10 cellular contexts compared by ENCODE assay signal in the genomic region with DNA sequence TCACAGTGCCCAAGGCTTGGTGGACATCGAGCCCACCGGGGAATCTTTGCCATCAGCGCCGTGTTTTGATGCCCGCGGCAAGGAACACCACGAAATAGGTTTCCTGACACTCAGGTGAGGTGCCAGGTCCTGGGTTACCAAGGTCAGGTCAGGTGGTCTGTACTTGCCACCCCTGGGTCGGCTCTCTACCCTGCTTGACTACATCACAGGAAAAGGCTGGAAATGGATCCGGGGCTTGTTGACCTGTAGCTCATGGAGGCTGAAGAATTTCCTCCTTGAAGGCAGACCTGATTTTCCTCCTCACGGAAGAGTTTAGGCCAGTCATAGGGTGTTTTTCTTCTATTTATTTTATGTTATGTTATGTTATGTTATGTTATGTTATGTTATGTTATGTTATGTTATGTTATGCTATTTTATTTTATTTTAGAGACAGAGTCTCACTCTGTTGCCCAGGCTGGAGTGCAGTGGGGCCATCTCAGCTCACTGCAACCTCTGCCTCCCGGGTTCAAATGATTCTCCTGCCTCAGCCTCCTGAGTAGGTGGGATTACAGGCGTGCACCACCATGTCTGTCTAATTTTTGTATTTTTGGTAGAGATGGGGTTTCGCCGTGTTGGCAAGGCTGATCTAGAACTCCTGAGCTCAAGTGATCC. TPM values are rescaled to one million over a fixed set of nuclear protein-coding genes. Genes with fewer than 3 reads are reported as not detected.
A peak's percentile ranks its signal among the peaks of the same experiment; 100 is the strongest.
DNase-seq lines count a peak whose midpoint lies in the region; TF ChIP-seq lines count a peak whose summit lies in the region.
"Not testable (repeated sequence)": the region's sequence is repeated elsewhere in the genome, so short reads cannot be mapped to it uniquely, and the experiment has no call there.
"Had no signal": no experiment of that assay in that cellular context is flagged by ENCODE, and none has a peak within 500 bp of the region (broad histone marks: within the 10 kb centered on the region; RNA-seq: fewer than 3 reads in every experiment).

No MANE protein-coding gene starts in this region.

- H3K9me3 Mint-ChIP-seq in CD8-positive, alpha-beta memory T cell; endodermal cell: not testable (repeated sequence)

- peak overlapping the region; percentile 66 for H3K4me3 ChIP-seq in CD8-positive, alpha-beta memory T cell (ENCODE audit: low read length)
- H3K4me3 ChIP-seq in SJCRH30, result peak overlapping the region; percentile 63
- peak overlapping the region; percentile 84 for H3K4me3 ChIP-seq in adipocyte (ENCODE audit: low read length)
- H3K4me3 ChIP-seq in endodermal cell (ENCODE audit: low read length), result peak overlapping the region; percentile 95
- peak overlapping the region; percentile 81 for H3K4me3 ChIP-seq in iPS-18c (ENCODE audit: insufficient read depth, low read depth, low read length)
- peak overlapping the region; percentile 90 for H3K4me3 ChIP-seq in neural cell (ENCODE audit: low read length)

- POLR2A ChIA-PET in CD8-positive, alpha-beta memory T cell (lab: Charles Lee), result interaction anchor here (0.5 kb wide), 1 partner anchor 197 kb away, joined by 3 read pairs; no protein-coding TSS in a partner anchor

- H3K4me1 ChIP-seq in CD8-positive, alpha-beta memory T cell (ENCODE audit: insufficient read depth, low read length), result peaks cover 19% of the 10 kb centered on the region
- not testable (repeated sequence) for H3K4me1 ChIP-seq in SJCRH30; endodermal cell (ENCODE audit: control insufficient read depth, insufficient read depth, low read length)
- peaks cover 15% of the 10 kb centered on the region for H3K4me1 ChIP-seq in adipocyte (ENCODE audit: control insufficient read depth, insufficient read depth, low read length)

- H3K4me1 Mint-ChIP-seq in CD8-positive, alpha-beta memory T cell, result peaks cover 18 to 28% (median 23%) of the 10 kb centered on the region in 3 donors
- H3K4me1 Mint-ChIP-seq in endodermal cell, result not testable (repeated sequence)

- not testable (repeated sequence) for TF ChIP-seq CTCF in endodermal cell (conservative IDR thresholded peaks at IDR 0.05); neural cell (IDR thresholded peaks at IDR 0.05; ENCODE audit: poor library complexity, severe bottlenecking)

- not testable (repeated sequence) for H3K27me3 ChIP-seq in CD8-positive, alpha-beta memory T cell (ENCODE audit: insufficient read depth, low read length, poor library complexity, severe bottlenecking); SJCRH30; adipocyte (replicated peaks; ENCODE audit: control insufficient read depth, insufficient read depth, low read length); neural cell (ENCODE audit: insufficient read depth, low read depth, low read length)
- H3K27me3 ChIP-seq in endodermal cell (ENCODE audit: control insufficient read depth, insufficient read depth, low read length, poor library complexity, severe bottlenecking), result peaks cover 14% of the 10 kb centered on the region

- not testable (repeated sequence) for TF ChIP-seq EP300 in neural cell (conservative IDR thresholded peaks at IDR 0.05; ENCODE audit: poor library complexity, severe bottlenecking)

- H3K9me2 ChIP-seq in neural cell (ENCODE audit: insufficient read depth, low read length), result not testable (repeated sequence)

- peak overlapping the region; percentile 97 for H2AFZ ChIP-seq in neural cell (ENCODE audit: low read depth, low read length)

- CTCF ChIA-PET in CD8-positive, alpha-beta memory T cell (lab: Charles Lee), result interaction anchor here (1.8 to 1.9 kb wide), 3 partner anchors 21 to 53 kb away, joined by 5 to 8 read pairs (median 5); partner anchors contain the start of gene MRPL58

- H3K36me3 Mint-ChIP-seq in CD8-positive, alpha-beta memory T cell; endodermal cell (ENCODE audit: low read depth): not testable (repeated sequence)

- not testable (repeated sequence) for H3K79me2 ChIP-seq in neural cell (replicated peaks; ENCODE audit: insufficient read depth, low read length)

- not testable (repeated sequence) for H3K36me3 ChIP-seq in CD8-positive, alpha-beta memory T cell (ENCODE audit: insufficient read depth, low read length); SJCRH30; adipocyte (ENCODE audit: control insufficient read depth, insufficient read depth, low read length, severe bottlenecking); endodermal cell (ENCODE audit: control insufficient read depth, insufficient read depth, low read length); neural cell (ENCODE audit: insufficient read depth, low read length)

- peak overlapping the region; percentile 70 to 93 (median 87) for H3K27ac Mint-ChIP-seq in CD8-positive, alpha-beta memory T cell
- H3K27ac Mint-ChIP-seq in endodermal cell, result peak overlapping the region; percentile 94

- not testable (repeated sequence) for H3F3A ChIP-seq in neural cell (ENCODE audit: insufficient read depth, low read length, poor library complexity, severe bottlenecking)

- H3K4me2 ChIP-seq in neural cell (ENCODE audit: low read length), result peak overlapping the region; percentile 96

- H4K20me1 ChIP-seq in neural cell (ENCODE audit: insufficient read depth), result not testable (repeated sequence)

- not testable (repeated sequence) for H3K9me3 ChIP-seq in CD8-positive, alpha-beta memory T cell (ENCODE audit: low read length); SJCRH30 (replicated peaks); adipocyte (ENCODE audit: control insufficient read depth, low read length); endodermal cell (ENCODE audit: control insufficient read depth, low read length); iPS-18c (ENCODE audit: control insufficient read depth, insufficient read depth, low read length); neural cell (ENCODE audit: low read length)

- DNase-seq in CD8-positive, alpha-beta memory T cell; SJCRH30; endodermal cell: not testable (repeated sequence)
- DNase-seq in M059J (ENCODE audit: low read depth) (peak; percentile 19), adipocyte (ENCODE audit: low read depth) (peak; percentile 31), substantia nigra (lab: John Stamatoyannopoulos, UW) (peak in 7 of 49 donors; percentile 54 to 72 (median 62))

- not testable (repeated sequence) for TF ChIP-seq RAD21 in neural cell (conservative IDR thresholded peaks at IDR 0.05)

- H3K9ac ChIP-seq in adipocyte (ENCODE audit: low read length) (peak overlapping the region; percentile 84), endodermal cell (ENCODE audit: extremely low read depth, low read length, poor library complexity, severe bottlenecking) (peak overlapping the region; percentile 72), neural cell (ENCODE audit: low read length) (peak overlapping the region; percentile 92)

- WGBS in endodermal cell (ENCODE audit: insufficient coverage in 1 of 2, insufficient read length in 1 of 2), 2 experiments, result 18 to 29% methylated on average over 10 to 14 of the region's 14 CpGs

- not testable (repeated sequence) for H3K27me3 Mint-ChIP-seq in CD8-positive, alpha-beta memory T cell
- peaks cover 16% of the 10 kb centered on the region for H3K27me3 Mint-ChIP-seq in endodermal cell (ENCODE audit: insufficient read depth)

- peak overlapping the region; percentile 73 to 92 (median 91) for H3K4me3 Mint-ChIP-seq in CD8-positive, alpha-beta memory T cell
- peak overlapping the region; percentile 74 for H3K4me3 Mint-ChIP-seq in endodermal cell

- peak overlapping the region; percentile 57 for H3K27ac ChIP-seq in CD8-positive, alpha-beta memory T cell (ENCODE audit: low read depth, low read length)
- not testable (repeated sequence) for H3K27ac ChIP-seq in SJCRH30
- peak overlapping the region; percentile 14 for H3K27ac ChIP-seq in endodermal cell (ENCODE audit: low read depth, low read length)
- peak overlapping the region; percentile 90 for H3K27ac ChIP-seq in neural cell (ENCODE audit: low read length)
- H3K27ac ChIP-seq in substantia nigra (ENCODE audit: low read depth, low read length, poor library complexity, severe bottlenecking), result peak overlapping the region; percentile 99

RNA-seq across cellular contexts. Expression of gene CDR2L, which starts 4.6 kb away (rescaled TPM):
- 1 to 10 TPM; 1.5 to 1.7 TPM for total RNA-seq in CD8-positive, alpha-beta memory T cell
- 0.06 TPM for polyA plus RNA-seq in CD8-positive, alpha-beta memory T cell
- 7.0 and 13.6 TPM in 2 replicates for total RNA-seq in M059J (2014; rRNA removed; shearing (Covaris generic))
- total RNA-seq in SJCRH30 (2014; rRNA removed; shearing (Covaris generic)), result 10.9 and 11.3 TPM in 2 replicates
- total RNA-seq in endodermal cell, result 10 to 100 TPM; 20.4 to 23.6 TPM
- 14.9 TPM for polyA plus RNA-seq in endodermal cell (2013, experiment 1 of 2)
- 15.8 TPM for polyA plus RNA-seq in endodermal cell (2013, experiment 2 of 2)
- 8.1 and 8.3 TPM in 2 replicates for polyA plus RNA-seq in neural cell
- polyA minus RNA-seq in neural cell, result 11.9 and 12.3 TPM in 2 replicates

RNA-seq across cellular contexts. Expression of gene HID1, which starts 10.2 kb away (rescaled TPM):
- 1 to 10 TPM in 1 of 2 experiments, under 1 TPM in 1; 0.91 to 2.3 TPM for total RNA-seq in CD8-positive, alpha-beta memory T cell
- 5.2 TPM for polyA plus RNA-seq in CD8-positive, alpha-beta memory T cell
- total RNA-seq in M059J (2014; rRNA removed; shearing (Covaris generic)), result 0.39 TPM in 1 of 2 replicates, not detected in the other
- 0.71 and 1.7 TPM in 2 replicates for total RNA-seq in SJCRH30 (2014; rRNA removed; shearing (Covaris generic))
- total RNA-seq in endodermal cell, result 10 to 100 TPM in 1 of 2 donors, 1 to 10 TPM in 1; 7.6 to 11.4 TPM
- 9.4 TPM for polyA plus RNA-seq in endodermal cell (2013, experiment 1 of 2)
- polyA plus RNA-seq in endodermal cell (2013, experiment 2 of 2), result 7.9 TPM
- 26.6 and 29.8 TPM in 2 replicates for polyA plus RNA-seq in neural cell
- 32.8 and 42.6 TPM in 2 replicates for polyA minus RNA-seq in neural cell
- total RNA-seq: activated CD8-positive, alpha-beta memory T cell treated with anti-CD3 and anti-CD28 coated beads, Interleukin-2, amount 10 ng/mL, durations not matched to agents 7 days and 5 days had no signal

RNA-seq across cellular contexts. Expression of gene MRPL58, which starts 29.7 kb away (rescaled TPM):
- total RNA-seq in CD8-positive, alpha-beta memory T cell, result 10 to 100 TPM; 65.5 to 68.8 TPM
- 48.0 TPM for polyA plus RNA-seq in CD8-positive, alpha-beta memory T cell
- total RNA-seq in M059J (2014; rRNA removed; shearing (Covaris generic)), result 55.7 and 65.0 TPM in 2 replicates
- total RNA-seq in SJCRH30 (2014; rRNA removed; shearing (Covaris generic)), result 39.6 and 39.8 TPM in 2 replicates
- total RNA-seq in endodermal cell, result 10 to 100 TPM; 29.7 to 30.1 TPM
- 41.9 TPM for polyA plus RNA-seq in endodermal cell (2013, experiment 1 of 2)
- polyA plus RNA-seq in endodermal cell (2013, experiment 2 of 2), result 36.4 TPM
- 47.4 and 49.7 TPM in 2 replicates for polyA plus RNA-seq in neural cell
- 19.2 and 21.9 TPM in 2 replicates for polyA minus RNA-seq in neural cell

RNA-seq across cellular contexts. Expression of gene OTOP3, which starts 47.1 kb away (rescaled TPM):
- total RNA-seq in CD8-positive, alpha-beta memory T cell, result not detected
- not detected for polyA plus RNA-seq in CD8-positive, alpha-beta memory T cell
- not detected in 2 replicates for total RNA-seq in M059J (2014; rRNA removed; shearing (Covaris generic))
- total RNA-seq in SJCRH30 (2014; rRNA removed; shearing (Covaris generic)), result not detected in 2 replicates
- not detected for total RNA-seq in endodermal cell
- not detected for polyA plus RNA-seq in endodermal cell (2013, experiment 1 of 2)
- not detected for polyA plus RNA-seq in endodermal cell (2013, experiment 2 of 2)
- polyA plus RNA-seq in neural cell, result not detected in 2 replicates
- polyA minus RNA-seq in neural cell, result not detected in 2 replicates
- total RNA-seq: activated CD8-positive, alpha-beta memory T cell treated with anti-CD3 and anti-CD28 coated beads, Interleukin-2, amount 10 ng/mL, durations not matched to agents 7 days and 5 days; mucosa of gallbladder had no signal

RNA-seq across cellular contexts. Expression of gene OTOP2, which starts 58.7 kb away (rescaled TPM):
- total RNA-seq in CD8-positive, alpha-beta memory T cell, result not detected
- polyA plus RNA-seq in CD8-positive, alpha-beta memory T cell, result not detected
- not detected in 2 replicates for total RNA-seq in M059J (2014; rRNA removed; shearing (Covaris generic))
- not detected in 2 replicates for total RNA-seq in SJCRH30 (2014; rRNA removed; shearing (Covaris generic))
- total RNA-seq in endodermal cell, result not detected
- polyA plus RNA-seq in endodermal cell (2013, experiment 1 of 2), result not detected
- polyA plus RNA-seq in endodermal cell (2013, experiment 2 of 2), result not detected
- polyA plus RNA-seq in neural cell, result not detected in 2 replicates
- not detected in 2 replicates for polyA minus RNA-seq in neural cell
- total RNA-seq: activated CD8-positive, alpha-beta memory T cell treated with anti-CD3 and anti-CD28 coated beads, Interleukin-2, amount 10 ng/mL, durations not matched to agents 7 days and 5 days; mucosa of gallbladder had no signal
